Comparison of ENCODE assay signal across 24 cellular contexts in the genomic region with DNA sequence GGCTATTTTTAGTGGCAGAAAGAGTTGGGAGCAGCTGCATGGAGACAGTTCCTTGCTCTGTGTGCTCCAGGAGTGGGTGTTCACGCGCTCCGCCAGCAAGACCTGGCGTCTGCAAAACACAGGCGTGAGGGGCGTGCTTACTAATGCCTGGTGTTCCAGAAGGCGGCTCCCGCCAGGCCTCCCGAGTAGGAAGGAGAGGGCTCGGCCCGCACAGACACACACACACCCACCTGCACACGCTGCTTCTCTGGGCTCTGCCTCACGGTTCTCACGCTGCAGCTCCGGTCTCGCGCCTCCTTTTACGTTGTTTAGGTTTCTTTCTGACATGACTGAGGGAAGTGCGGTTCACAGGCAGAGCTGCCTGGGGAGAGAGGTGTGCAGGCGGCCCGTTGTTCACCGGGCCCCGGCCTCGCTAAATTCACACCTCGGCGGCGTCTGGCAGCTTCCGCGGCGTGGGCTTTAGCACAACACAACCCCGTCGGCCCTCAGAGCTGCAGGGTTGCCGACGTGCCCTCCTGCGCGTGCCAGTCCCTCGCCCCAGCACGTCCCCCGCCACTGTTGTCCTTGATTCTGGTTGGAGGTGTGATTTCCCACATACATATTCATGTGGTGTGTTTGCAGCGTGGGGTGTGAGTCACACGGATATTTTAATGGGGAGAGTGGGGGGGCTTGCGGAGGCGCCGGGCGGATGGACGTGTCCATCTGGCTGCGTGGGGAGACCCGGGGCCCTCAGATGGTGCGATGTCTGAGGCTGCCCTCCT.
DNase-seq lines count a peak whose midpoint lies in the region; ATAC-seq, FAIRE-seq and TF ChIP-seq lines count a peak whose summit lies in the region.
"Had no signal": no experiment of that assay in that cellular context is flagged by ENCODE, and none has a peak within 500 bp of the region (broad histone marks: within the 10 kb centered on the region; RNA-seq: fewer than 3 reads in every experiment).

No MANE protein-coding gene starts in this region.

- no peak for ATAC-seq in activated CD8-positive, alpha-beta T cell treated with anti-CD3 and anti-CD28 coated beads for 36 hours
- no peak for ATAC-seq in activated CD8-positive, alpha-beta T cell treated with anti-CD3 and anti-CD28 coated beads, Interleukin-2, amount 10 ng/mL, durations not matched to agents 7 days and 5 days
- ATAC-seq in memory B cell (ENCODE audit: low read depth): no peak
- ATAC-seq in HG02852 (IDR thresholded peaks at IDR 0.05; ENCODE audit: unreplicated experiment): no peak
- no peak for ATAC-seq in SK-N-SH treated with all-trans-retinoic acid at 6 μM for 48 hours

- no peak overlapping the region for H3K9ac ChIP-seq in astrocyte (ENCODE audit: low read length)
- H3K9ac ChIP-seq: KMS-11 had no signal

- peaks cover 64% of the 10 kb centered on the region for H3K79me2 ChIP-seq in astrocyte (ENCODE audit: insufficient read depth, low read length)

- H3K4me1 Mint-ChIP-seq in activated CD8-positive, alpha-beta T cell treated with anti-CD3 and anti-CD28 coated beads for 36 hours (ENCODE audit: low read depth): peaks cover 24% of the 10 kb centered on the region
- H3K4me1 Mint-ChIP-seq in activated CD8-positive, alpha-beta T cell treated with anti-CD3 and anti-CD28 coated beads, Interleukin-2, amount 10 ng/mL, durations not matched to agents 7 days and 5 days (ENCODE audit: low read depth): peaks cover 30% of the 10 kb centered on the region
- no peaks in the 10 kb centered on the region for H3K4me1 Mint-ChIP-seq in astrocyte (ENCODE audit: low read depth, unreplicated experiment)
- H3K4me1 Mint-ChIP-seq in memory B cell: peaks cover 10% of the 10 kb centered on the region

- H3K27ac ChIP-seq in astrocyte (ENCODE audit: low read depth, low read length): no peak overlapping the region
- H3K27ac ChIP-seq: KMS-11 had no signal

- FAIRE-seq in astrocyte (lab: Jason Lieb, UNC): no peak
- FAIRE-seq: A204.1, GM18507 had no signal

- H3K4me3 Mint-ChIP-seq in activated CD8-positive, alpha-beta T cell treated with anti-CD3 and anti-CD28 coated beads for 36 hours: no peak overlapping the region
- H3K4me3 Mint-ChIP-seq in activated CD8-positive, alpha-beta T cell treated with anti-CD3 and anti-CD28 coated beads, Interleukin-2, amount 10 ng/mL, durations not matched to agents 7 days and 5 days: no peak overlapping the region
- H3K4me3 Mint-ChIP-seq in astrocyte (ENCODE audit: unreplicated experiment) (no peak overlapping the region), memory B cell (no peak overlapping the region)

- no peak overlapping the region for H2AFZ ChIP-seq in astrocyte (ENCODE audit: low read depth, low read length)

- POLR2A ChIA-PET in activated CD8-positive, alpha-beta T cell treated with anti-CD3 and anti-CD28 coated beads for 36 hours (lab: Charles Lee): interaction anchor here (1.1 kb wide), 1 partner anchor 71 kb away, joined by 3 read pairs; no protein-coding TSS in a partner anchor
- POLR2A ChIA-PET in activated CD8-positive, alpha-beta T cell treated with anti-CD3 and anti-CD28 coated beads, Interleukin-2, amount 10 ng/mL, durations not matched to agents 7 days and 5 days (lab: Charles Lee): no interaction called here

- H3K4me1 ChIP-seq in astrocyte (ENCODE audit: insufficient read depth, low read length): peaks cover 7% of the 10 kb centered on the region
- H3K4me1 ChIP-seq: HAP-1 had no signal

- peaks cover 11% of the 10 kb centered on the region for H3K36me3 ChIP-seq in astrocyte (ENCODE audit: insufficient read depth, low read length)

- intact Hi-C loops in activated CD8-positive, alpha-beta T cell treated with anti-CD3 and anti-CD28 coated beads for 36 hours (cut with micrococcal nuclease): loop anchor here (5.0 kb wide), 1 partner anchor 48 kb away; no protein-coding TSS in a partner anchor

- peaks cover 76% of the 10 kb centered on the region for H4K20me1 ChIP-seq in astrocyte (ENCODE audit: insufficient read depth, low read length)

- H3K9me3 ChIP-seq in astrocyte (ENCODE audit: insufficient read depth, low read depth, low read length): no peaks in the 10 kb centered on the region
- H3K9me3 ChIP-seq: HAP-1, heart left ventricle, tibial artery had no signal

- H3K36me3 Mint-ChIP-seq in activated CD8-positive, alpha-beta T cell treated with anti-CD3 and anti-CD28 coated beads for 36 hours (ENCODE audit: low read depth): peaks cover 37% of the 10 kb centered on the region
- H3K36me3 Mint-ChIP-seq in activated CD8-positive, alpha-beta T cell treated with anti-CD3 and anti-CD28 coated beads, Interleukin-2, amount 10 ng/mL, durations not matched to agents 7 days and 5 days (ENCODE audit: low read depth): peaks cover 39% of the 10 kb centered on the region
- peaks cover 7% of the 10 kb centered on the region for H3K36me3 Mint-ChIP-seq in astrocyte (ENCODE audit: low read depth, unreplicated experiment)
- peaks cover 18% of the 10 kb centered on the region for H3K36me3 Mint-ChIP-seq in memory B cell

- H3K27me3 Mint-ChIP-seq in activated CD8-positive, alpha-beta T cell treated with anti-CD3 and anti-CD28 coated beads for 36 hours: no peaks in the 10 kb centered on the region
- no peaks in the 10 kb centered on the region for H3K27me3 Mint-ChIP-seq in activated CD8-positive, alpha-beta T cell treated with anti-CD3 and anti-CD28 coated beads, Interleukin-2, amount 10 ng/mL, durations not matched to agents 7 days and 5 days (ENCODE audit: low read depth)
- no peaks in the 10 kb centered on the region for H3K27me3 Mint-ChIP-seq in astrocyte (ENCODE audit: low read depth, unreplicated experiment)
- H3K27me3 Mint-ChIP-seq in memory B cell: no peaks in the 10 kb centered on the region
- H3K27me3 Mint-ChIP-seq: CD4-positive, CD25-positive, alpha-beta regulatory T cell had no signal

- no peaks in the 10 kb centered on the region for H3K9me3 Mint-ChIP-seq in activated CD8-positive, alpha-beta T cell treated with anti-CD3 and anti-CD28 coated beads for 36 hours
- no peaks in the 10 kb centered on the region for H3K9me3 Mint-ChIP-seq in activated CD8-positive, alpha-beta T cell treated with anti-CD3 and anti-CD28 coated beads, Interleukin-2, amount 10 ng/mL, durations not matched to agents 7 days and 5 days (ENCODE audit: insufficient read depth)
- H3K9me3 Mint-ChIP-seq in astrocyte (ENCODE audit: unreplicated experiment) (no peaks in the 10 kb centered on the region), memory B cell (no peaks in the 10 kb centered on the region)

- H3K27me3 ChIP-seq in astrocyte (ENCODE audit: insufficient read depth, low read length): no peaks in the 10 kb centered on the region
- H3K27me3 ChIP-seq: heart left ventricle, tibial artery had no signal

- H3K27ac Mint-ChIP-seq in activated CD8-positive, alpha-beta T cell treated with anti-CD3 and anti-CD28 coated beads for 36 hours: no peak overlapping the region
- H3K27ac Mint-ChIP-seq in activated CD8-positive, alpha-beta T cell treated with anti-CD3 and anti-CD28 coated beads, Interleukin-2, amount 10 ng/mL, durations not matched to agents 7 days and 5 days: no peak overlapping the region
- no peak overlapping the region for H3K27ac Mint-ChIP-seq in astrocyte (ENCODE audit: unreplicated experiment)
- H3K27ac Mint-ChIP-seq in memory B cell: peak overlapping the region; percentile 3

- no peak overlapping the region for H3K4me3 ChIP-seq in astrocyte (ENCODE audit: insufficient read depth, low read depth, low read length)
- H3K4me3 ChIP-seq: HAP-1, heart left ventricle, skin epidermis, tibial artery had no signal

- no peak for TF ChIP-seq CTCF in activated CD8-positive, alpha-beta T cell treated with anti-CD3 and anti-CD28 coated beads for 36 hours (IDR thresholded peaks at IDR 0.05)
- TF ChIP-seq CTCF in astrocyte (IDR thresholded peaks at IDR 0.05; ENCODE audit: insufficient read depth, low read depth, low read length): no peak

- peak; percentile 17 for DNase-seq in activated CD8-positive, alpha-beta T cell treated with anti-CD3 and anti-CD28 coated beads for 36 hours
- no peak for DNase-seq in activated CD8-positive, alpha-beta T cell treated with anti-CD3 and anti-CD28 coated beads, Interleukin-2, amount 10 ng/mL, durations not matched to agents 7 days and 5 days
- DNase-seq in astrocyte (ENCODE audit: low read depth) (peak; percentile 29), memory B cell (ENCODE audit: low spot score in 2 of 2) (no peak), superior temporal gyrus (ENCODE audit: extremely low spot score) (peak; percentile 53), Kasumi-1 (lab: John Stamatoyannopoulos, UW) (no peak)
- DNase-seq: activated CD4-positive, CD25-positive, alpha-beta regulatory T cell treated with anti-CD3 and anti-CD28 coated beads, Interleukin-2, amount 50 U/mL, for 72 hours; activated gamma-delta T cell treated with Interleukin-2 at 50 U/mL for 16 hours; CD4-positive, CD25-positive, alpha-beta regulatory T cell; DMS79 treated with DMSO at 0.1 percent for 48 hours; islet precursor cell; NCI-H1048; NCI-H2029 treated with DMSO at 0.1 percent for 48 hours; NCI-H69; T-helper 9 cell; tibial artery had no signal

- no peak overlapping the region for H3K4me2 ChIP-seq in astrocyte (ENCODE audit: low read length)
- H3K4me2 ChIP-seq: KMS-11 had no signal

- CTCF ChIA-PET in activated CD8-positive, alpha-beta T cell treated with anti-CD3 and anti-CD28 coated beads for 36 hours (lab: Charles Lee): interaction anchor here (1.1 kb wide), 1 partner anchor 131 kb away, joined by 3 read pairs; no protein-coding TSS in a partner anchor
- CTCF ChIA-PET in activated CD8-positive, alpha-beta T cell treated with anti-CD3 and anti-CD28 coated beads, Interleukin-2, amount 10 ng/mL, durations not matched to agents 7 days and 5 days (lab: Charles Lee): no interaction called here

TF ChIP-seq in SK-N-SH treated with all-trans-retinoic acid at 6 μM for 48 hours, 23 proteins besides CTCF, POLR2A, EP300 and RAD21 (continues in another document):
- TF ChIP-seq SNAI2 (CRISPR knock-in tag; IDR thresholded peaks at IDR 0.05): no peak
- TF ChIP-seq PPARA (CRISPR knock-in tag; IDR thresholded peaks at IDR 0.05; ENCODE audit: borderline replicate concordance): no peak
- no peak for TF ChIP-seq ZNF8 (CRISPR knock-in tag; IDR thresholded peaks at IDR 0.05)
- TF ChIP-seq CREB5 (CRISPR knock-in tag; IDR thresholded peaks at IDR 0.05; ENCODE audit: low read depth): no peak

Comparison
In these comparisons a context has a peak if more than half of its experiments do, and no peak if none do; other contexts are left out.
1. DNase-seq: peak in activated CD8-positive, alpha-beta T cell treated with anti-CD3 and anti-CD28 coated beads for 36 hours (single experiment), astrocyte (single experiment) and superior temporal gyrus (single experiment); none in activated CD8-positive, alpha-beta T cell treated with anti-CD3 and anti-CD28 coated beads, Interleukin-2, amount 10 ng/mL, durations not matched to agents 7 days and 5 days (single experiment), memory B cell (0 of 2) and Kasumi-1 (0 of 2).